ENCODE assay signal across 5 cellular contexts in the genomic region with DNA sequence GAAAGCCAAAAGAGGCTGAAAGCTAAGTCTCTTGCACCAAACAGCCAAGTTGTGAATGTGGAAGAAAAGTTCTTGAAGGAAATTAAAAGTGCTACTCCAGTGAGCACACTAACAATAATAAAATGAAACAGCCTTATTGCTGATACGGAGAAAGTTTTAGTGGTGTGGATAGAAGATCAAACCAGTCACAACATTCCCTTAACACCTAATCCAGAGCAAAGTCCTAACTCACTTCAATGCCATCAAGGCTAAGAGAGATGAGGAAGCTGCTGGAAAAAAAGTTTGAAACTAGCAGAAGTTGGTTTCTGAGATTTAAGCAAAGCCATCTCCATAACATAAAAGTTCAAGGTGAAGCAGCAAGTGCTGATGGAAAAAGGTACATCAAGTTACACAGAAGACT.
"Had no signal": no experiment of that assay in that cellular context is flagged by ENCODE, and none has a peak within 500 bp of the region (broad histone marks: within the 10 kb centered on the region; RNA-seq: fewer than 3 reads in every experiment).

No MANE protein-coding gene starts in this region.

- H3K4me3 ChIP-seq: K562 had no signal

- H3K27ac ChIP-seq: HL-60 had no signal

- DNase-seq: IMR-90 had no signal

- FAIRE-seq: HepG2, HTR-8/SVneo, K562 had no signal

- ATAC-seq: HepG2, K562 had no signal
